In the genomic region with DNA sequence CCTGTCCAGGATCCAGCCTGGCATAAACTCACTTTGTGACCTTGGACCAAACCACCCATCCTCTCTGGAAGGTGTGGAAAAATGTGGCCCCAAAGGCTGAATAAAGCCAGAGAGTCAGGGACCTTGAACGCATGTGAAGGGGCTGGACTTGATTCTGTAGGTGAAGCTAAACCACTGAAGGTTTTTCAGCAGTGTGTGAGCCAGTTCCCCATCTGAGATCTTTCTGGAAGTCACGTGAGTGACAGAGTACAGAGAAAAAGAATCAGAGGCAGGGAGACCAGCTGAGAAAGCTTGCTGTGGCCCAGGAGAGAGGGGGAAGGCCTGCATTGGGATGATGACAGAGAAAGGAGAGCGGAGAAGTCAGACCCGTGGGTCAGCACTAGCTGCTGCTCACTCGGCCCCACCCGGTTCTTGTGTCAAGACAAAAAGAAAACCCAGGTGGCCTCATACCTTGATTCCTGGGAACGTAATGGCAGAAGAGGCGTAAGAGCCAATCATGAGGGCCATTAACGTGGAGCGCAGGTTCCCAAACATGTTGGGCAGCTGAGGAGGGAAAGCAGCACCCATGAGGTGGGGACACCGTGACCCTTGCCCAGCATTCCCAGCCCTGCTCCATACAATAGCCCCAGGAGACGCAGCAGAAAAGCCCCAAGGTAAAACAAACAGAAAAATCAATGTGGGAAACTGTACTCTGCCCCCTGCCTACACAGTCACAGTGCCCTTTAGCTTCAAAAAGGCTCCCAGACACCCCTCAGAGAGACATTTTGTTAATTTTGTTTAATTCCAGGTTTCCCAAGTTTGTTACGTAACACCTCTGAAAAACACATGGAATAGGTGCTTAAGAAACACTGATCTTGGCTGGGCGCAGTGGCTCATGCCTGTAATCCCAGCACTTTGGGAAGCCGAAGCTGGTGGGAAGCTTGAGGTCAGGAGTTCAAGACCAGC, we compare ENCODE assay signal across 33 cellular contexts. TPM values are rescaled to one million over a fixed set of nuclear protein-coding genes. Genes with fewer than 3 reads are reported as not detected.
DNase-seq lines count a peak whose midpoint lies in the region; ATAC-seq and TF ChIP-seq lines count a peak whose summit lies in the region.
"Had no signal": no experiment of that assay in that cellular context is flagged by ENCODE, and none has a peak within 500 bp of the region (broad histone marks: within the 10 kb centered on the region; RNA-seq: fewer than 3 reads in every experiment).

No MANE protein-coding gene starts in this region.

- peak overlapping the region; percentile 90 for H3K27ac Mint-ChIP-seq in Caco-2 (ENCODE audit: unreplicated experiment)
- peak overlapping the region; percentile 60 for H3K27ac Mint-ChIP-seq in glutamatergic neuron (ENCODE audit: unreplicated experiment)
- H3K27ac Mint-ChIP-seq in progenitor cell of endocrine pancreas, result peak overlapping the region; percentile 98
- H3K27ac Mint-ChIP-seq in CD8-positive, alpha-beta T cell, result no peak overlapping the region
- no peak overlapping the region for H3K27ac Mint-ChIP-seq in stimulated activated naive B cell treated with anti-CD40 and anti-IgM and Interleukin-4, amounts not matched to agents 10 μg/mL and 1 μg/mL and 100 μg/mL, for 72 hours
- H3K27ac Mint-ChIP-seq: HFFc6, mesothelial cell of epicardium had no signal

- no peaks in the 10 kb centered on the region for H3K9me3 ChIP-seq in Caco-2
- no peaks in the 10 kb centered on the region for H3K9me3 ChIP-seq in CD8-positive, alpha-beta T cell (ENCODE audit: low read length)
- H3K9me3 ChIP-seq: heart left ventricle, transverse colon had no signal

- H3K4me1 Mint-ChIP-seq in Caco-2 (ENCODE audit: low read depth, unreplicated experiment) (peaks cover 42% of the 10 kb centered on the region), glutamatergic neuron (ENCODE audit: low read depth, unreplicated experiment) (peaks cover 43% of the 10 kb centered on the region), progenitor cell of endocrine pancreas (ENCODE audit: low read depth) (peaks cover 60% of the 10 kb centered on the region)
- peaks cover 5% of the 10 kb centered on the region for H3K4me1 Mint-ChIP-seq in CD8-positive, alpha-beta T cell (ENCODE audit: low read depth)
- peaks cover 7 to 11% of the 10 kb centered on the region in 2 donors for H3K4me1 Mint-ChIP-seq in stimulated activated naive B cell treated with anti-CD40 and anti-IgM and Interleukin-4, amounts not matched to agents 10 μg/mL and 1 μg/mL and 100 μg/mL, for 72 hours
- H3K4me1 Mint-ChIP-seq: central memory CD8-positive, alpha-beta T cell had no signal

- TSS peak; percentile 6 for BruUV-seq in Caco-2 (replicated peaks; lab: Mats Ljungman, UMichigan)

- H3K36me3 Mint-ChIP-seq in Caco-2 (ENCODE audit: insufficient read depth, unreplicated experiment) (peaks cover 79% of the 10 kb centered on the region), glutamatergic neuron (ENCODE audit: unreplicated experiment) (no peaks in the 10 kb centered on the region), progenitor cell of endocrine pancreas (ENCODE audit: insufficient read depth) (peaks cover 15% of the 10 kb centered on the region)
- peaks cover 54% of the 10 kb centered on the region for H3K36me3 Mint-ChIP-seq in CD8-positive, alpha-beta T cell
- peaks cover 0 to 6% of the 10 kb centered on the region in 2 donors for H3K36me3 Mint-ChIP-seq in stimulated activated naive B cell treated with anti-CD40 and anti-IgM and Interleukin-4, amounts not matched to agents 10 μg/mL and 1 μg/mL and 100 μg/mL, for 72 hours
- H3K36me3 Mint-ChIP-seq: mesothelial cell of epicardium had no signal

- intact Hi-C loops in Caco-2 (cut with micrococcal nuclease; ENCODE audit: unreplicated experiment), result no loop called here
- intact Hi-C loops in CD8-positive, alpha-beta T cell (cut with DNase I, micrococcal nuclease), result loop anchor here in 1 of 2 experiments (10.0 kb wide), 1 partner anchor 67 kb away; a partner anchor contains a TSS

- ATAC-seq in CD8-positive, alpha-beta T cell, result no peak
- ATAC-seq in stimulated activated naive B cell treated with anti-CD40 and anti-IgM and Interleukin-4, amounts not matched to agents 10 μg/mL and 1 μg/mL and 100 μg/mL, for 72 hours (replicated peaks), result no peak
- ATAC-seq: esophagus mucosa, heart left ventricle, K562, Panc1 had no signal

- CTCF ChIA-PET in Caco-2 (lab: Charles Lee), result interaction anchor here (0.6 to 1.8 kb wide), 6 partner anchors 21 to 152 kb away, joined by 3 to 12 read pairs (median 4); a partner anchor contains a TSS
- CTCF ChIA-PET in CD8-positive, alpha-beta T cell (lab: Charles Lee), result interaction anchor here (0.7 to 17.0 kb wide), 4 partner anchors 17 to 147 kb away, joined by 3 to 755 read pairs (median 68); a partner anchor contains a TSS

- H3K27me3 Mint-ChIP-seq in Caco-2 (ENCODE audit: insufficient read depth, unreplicated experiment) (no peaks in the 10 kb centered on the region), glutamatergic neuron (ENCODE audit: unreplicated experiment) (peaks cover 8% of the 10 kb centered on the region), progenitor cell of endocrine pancreas (no peaks in the 10 kb centered on the region)
- no peaks in the 10 kb centered on the region for H3K27me3 Mint-ChIP-seq in CD8-positive, alpha-beta T cell (ENCODE audit: low read depth)
- H3K27me3 Mint-ChIP-seq in stimulated activated naive B cell treated with anti-CD40 and anti-IgM and Interleukin-4, amounts not matched to agents 10 μg/mL and 1 μg/mL and 100 μg/mL, for 72 hours, result no peaks in the 10 kb centered on the region
- H3K27me3 Mint-ChIP-seq: central memory CD8-positive, alpha-beta T cell; naive B cell had no signal

- H3K27ac ChIP-seq in CD8-positive, alpha-beta T cell (ENCODE audit: low read depth, low read length), result no peak overlapping the region
- H3K27ac ChIP-seq: transverse colon had no signal

- TF ChIP-seq CTCF in Caco-2 (IDR thresholded peaks at IDR 0.05; ENCODE audit: insufficient read depth in 1 of 2, low read depth in 1 of 2, low read length in 1 of 2, severe bottlenecking in 1 of 2, unreplicated experiment in 1 of 2), result peak in 1 of 2 experiments; percentile 3
- no peak for TF ChIP-seq CTCF in glutamatergic neuron (IDR thresholded peaks at IDR 0.05; ENCODE audit: partially characterized antibody, unreplicated experiment)
- no peak for TF ChIP-seq CTCF in progenitor cell of endocrine pancreas (IDR thresholded peaks at IDR 0.05; ENCODE audit: unreplicated experiment)
- no peak for TF ChIP-seq CTCF in CD8-positive, alpha-beta T cell (IDR thresholded peaks at IDR 0.05)

- H3K9me3 Mint-ChIP-seq in Caco-2 (ENCODE audit: unreplicated experiment) (no peaks in the 10 kb centered on the region), glutamatergic neuron (ENCODE audit: unreplicated experiment) (peaks cover 12% of the 10 kb centered on the region), progenitor cell of endocrine pancreas (ENCODE audit: low read depth) (no peaks in the 10 kb centered on the region)
- H3K9me3 Mint-ChIP-seq in CD8-positive, alpha-beta T cell, result no peaks in the 10 kb centered on the region
- H3K9me3 Mint-ChIP-seq in stimulated activated naive B cell treated with anti-CD40 and anti-IgM and Interleukin-4, amounts not matched to agents 10 μg/mL and 1 μg/mL and 100 μg/mL, for 72 hours, result no peaks in the 10 kb centered on the region
- H3K9me3 Mint-ChIP-seq: CD14-positive monocyte; central memory CD8-positive, alpha-beta T cell; HFFc6; mesothelial cell of epicardium; naive B cell had no signal

- H3K27me3 ChIP-seq in Caco-2 (replicated peaks; ENCODE audit: control insufficient read depth, insufficient read depth, low read length), result no peaks in the 10 kb centered on the region
- no peaks in the 10 kb centered on the region for H3K27me3 ChIP-seq in CD8-positive, alpha-beta T cell (ENCODE audit: insufficient read depth, low read length)
- H3K27me3 ChIP-seq: heart left ventricle, transverse colon had no signal

- H3K4me3 ChIP-seq in Caco-2 (ENCODE audit: low read depth, low read length), result no peak overlapping the region
- no peak overlapping the region for H3K4me3 ChIP-seq in CD8-positive, alpha-beta T cell (ENCODE audit: low read depth, low read length)
- H3K4me3 ChIP-seq: heart left ventricle, K562, transverse colon had no signal

- POLR2A ChIA-PET in Caco-2 (lab: Charles Lee), result interaction anchor here (0.8 to 1.1 kb wide), 2 partner anchors 18 to 29 kb away, joined by 3 to 5 read pairs; a partner anchor contains a TSS
- POLR2A ChIA-PET in CD8-positive, alpha-beta T cell (lab: Charles Lee), result interaction anchor here (1.3 kb wide), 1 partner anchor 33 kb away, joined by 3 read pairs; a partner anchor contains a TSS

- peak overlapping the region; percentile 56 for H3K4me3 Mint-ChIP-seq in Caco-2 (ENCODE audit: unreplicated experiment)
- peak overlapping the region; percentile 24 for H3K4me3 Mint-ChIP-seq in glutamatergic neuron (ENCODE audit: unreplicated experiment)
- H3K4me3 Mint-ChIP-seq in progenitor cell of endocrine pancreas (ENCODE audit: low read depth), result peak overlapping the region; percentile 6
- no peak overlapping the region for H3K4me3 Mint-ChIP-seq in CD8-positive, alpha-beta T cell
- H3K4me3 Mint-ChIP-seq in stimulated activated naive B cell treated with anti-CD40 and anti-IgM and Interleukin-4, amounts not matched to agents 10 μg/mL and 1 μg/mL and 100 μg/mL, for 72 hours, result no peak overlapping the region
- H3K4me3 Mint-ChIP-seq: CD14-positive monocyte; central memory CD8-positive, alpha-beta T cell; HFFc6 had no signal

- H3K36me3 ChIP-seq in Caco-2 (ENCODE audit: control insufficient read depth, insufficient read depth, low read length), result peaks cover 8% of the 10 kb centered on the region
- peaks cover 6% of the 10 kb centered on the region for H3K36me3 ChIP-seq in CD8-positive, alpha-beta T cell (ENCODE audit: insufficient read depth, low read length)
- H3K36me3 ChIP-seq: transverse colon had no signal

- DNase-seq in Caco-2 (peak; percentile 61 to 80), NAMALWA (ENCODE audit: low spot score) (peak; percentile 1), glutamatergic neuron (no peak), progenitor cell of endocrine pancreas (ENCODE audit: low spot score, unreplicated experiment) (peak; percentile 45), RPMI8226 (no peak)
- DNase-seq in CD8-positive, alpha-beta T cell, result no peak
- no peak for DNase-seq in stimulated activated naive B cell treated with anti-CD40 and anti-IgM and Interleukin-4, amounts not matched to agents 10 μg/mL and 1 μg/mL and 100 μg/mL, for 72 hours
- DNase-seq: activated CD4-positive, alpha-beta T cell treated with anti-CD3 and anti-CD28 coated beads for 1 hour; activated T-cell treated with anti-CD3 and anti-CD28 coated beads for 4 hours; DND-41; GOT3; heart left ventricle; HFFc6; kidney; naive B cell; NCI-H1092 treated with DMSO at 0.1 percent for 48 hours; NCI-H1930; NCI-H526; nucleus accumbens; SHP77 treated with DMSO at 0.1 percent for 48 hours; stimulated activated CD4-positive, alpha-beta T cell treated with anti-CD3 and anti-CD28 coated beads, Interleukin-4, amount 100 ng/mL, for 24 hours; transverse colon had no signal

- peaks cover 65% of the 10 kb centered on the region for H3K4me1 ChIP-seq in Caco-2
- H3K4me1 ChIP-seq in CD8-positive, alpha-beta T cell (ENCODE audit: insufficient read depth, low read length), result no peaks in the 10 kb centered on the region

RNA-seq across cellular contexts. Expression of a gene that starts 17.9 kb away (rescaled TPM):
- total RNA-seq in Caco-2 (2022) (71.7 and 80.5 TPM in 2 replicates), glutamatergic neuron (ENCODE audit: unreplicated experiment) (5.2 TPM), progenitor cell of endocrine pancreas (46.9 and 48.5 TPM in 2 replicates)
- total RNA-seq in CD8-positive, alpha-beta T cell, result 1 to 10 TPM; 4.4 to 7.5 TPM

RNA-seq across cellular contexts. Expression of a gene that starts 33.0 kb away (rescaled TPM):
- 102 and 103 TPM in 2 replicates for total RNA-seq in Caco-2 (2022)
- 51.2 TPM for total RNA-seq in glutamatergic neuron (ENCODE audit: unreplicated experiment)
- 63.4 and 63.5 TPM in 2 replicates for total RNA-seq in progenitor cell of endocrine pancreas
- total RNA-seq in CD8-positive, alpha-beta T cell, result 10 to 100 TPM; 16.4 to 18.9 TPM

RNA-seq across cellular contexts. Expression of a gene that starts 37.2 kb away (rescaled TPM):
- total RNA-seq in Caco-2 (2022), result 5.5 and 5.6 TPM in 2 replicates
- 119 TPM for total RNA-seq in glutamatergic neuron (ENCODE audit: unreplicated experiment)
- total RNA-seq in progenitor cell of endocrine pancreas, result 1.9 and 2.1 TPM in 2 replicates
- under 1 TPM; 0.16 to 0.31 TPM for total RNA-seq in CD8-positive, alpha-beta T cell
- total RNA-seq: fibroblast of villous mesenchyme had no signal

RNA-seq across cellular contexts. Expression of a gene that starts 39.8 kb away (rescaled TPM):
- total RNA-seq in Caco-2 (2022) (0.18 TPM in 1 of 2 replicates, not detected in the other), glutamatergic neuron (ENCODE audit: unreplicated experiment) (not detected), progenitor cell of endocrine pancreas (not detected in 2 replicates)
- not detected for total RNA-seq in CD8-positive, alpha-beta T cell
- total RNA-seq: esophagus mucosa; fibroblast of villous mesenchyme; heart left ventricle; HFFc6; K562; kidney; lower leg skin; mesothelial cell of epicardium; pulmonary artery endothelial cell; subcutaneous adipose tissue; T-helper 2 cell treated with Interferon-gamma antibody and Interleukin-4, amounts not matched to agents 100 ng/mL and 5 ng/mL, for 36 hours; transverse colon had no signal

Comparison
In these comparisons a context has a peak if more than half of its experiments do, and no peak if none do; other contexts are left out.
1. DNase-seq: peak in Caco-2 (2 of 2), NAMALWA (single experiment) and progenitor cell of endocrine pancreas (single experiment); none in glutamatergic neuron (single experiment), CD8-positive, alpha-beta T cell (0 of 7), stimulated activated naive B cell treated with anti-CD40 and anti-IgM and Interleukin-4, amounts not matched to agents 10 μg/mL and 1 μg/mL and 100 μg/mL, for 72 hours (single experiment) and RPMI8226 (single experiment).
2. H3K27ac Mint-ChIP-seq: peak in Caco-2 (single experiment), glutamatergic neuron (single experiment) and progenitor cell of endocrine pancreas (single experiment); none in CD8-positive, alpha-beta T cell (single experiment) and stimulated activated naive B cell treated with anti-CD40 and anti-IgM and Interleukin-4, amounts not matched to agents 10 μg/mL and 1 μg/mL and 100 μg/mL, for 72 hours (single experiment).
3. H3K4me3 Mint-ChIP-seq: peak in Caco-2 (single experiment), glutamatergic neuron (single experiment) and progenitor cell of endocrine pancreas (single experiment); none in CD8-positive, alpha-beta T cell (single experiment) and stimulated activated naive B cell treated with anti-CD40 and anti-IgM and Interleukin-4, amounts not matched to agents 10 μg/mL and 1 μg/mL and 100 μg/mL, for 72 hours (0 of 2).
4. RNA of a gene that starts 37.2 kb away (total RNA-seq): 119 TPM in glutamatergic neuron (single experiment); 5.5 to 5.6 TPM in Caco-2, 1.9 to 2.1 TPM in progenitor cell of endocrine pancreas and 0.16 to 0.31 TPM in CD8-positive, alpha-beta T cell; every median in the first group is over 10 times any median in the second.